Comparison of ENCODE assay signal across 15 cellular contexts in genomic region chr11:4092031-4092430, GRCh38. TPM values are rescaled to one million over a fixed set of nuclear protein-coding genes. Genes with fewer than 3 reads are reported as not detected.
A peak's percentile ranks its signal among the peaks of the same experiment; 100 is the strongest.
DNase-seq lines count a peak whose midpoint lies in the region; ATAC-seq and TF ChIP-seq lines count a peak whose summit lies in the region.
"Had no signal": no experiment of that assay in that cellular context is flagged by ENCODE, and none has a peak within 500 bp of the region (broad histone marks: within the 10 kb centered on the region; RNA-seq: fewer than 3 reads in every experiment).

No MANE protein-coding gene starts in this region.

- no peak for DNase-seq in natural killer cell
- DNase-seq in natural killer cell treated with Interleukin-12 subunit alpha and Interleukin-12 subunit beta and Interleukin-15 and Interleukin-18, amount 100 ng/mL, for 72 hours (ENCODE audit: low spot score), result no peak
- peak; percentile 51 for DNase-seq in OCI-M1 (lab: John Stamatoyannopoulos, UW)
- DNase-seq in activated naive CD8-positive, alpha-beta T cell treated with anti-CD3 and anti-CD28 coated beads, Interleukin-2, amount 10 ng/mL, durations not matched to agents 7 days and 5 days, result no peak
- DNase-seq in stimulated activated naive CD8-positive, alpha-beta T cell treated with anti-CD3 and anti-CD28 coated beads, Interleukin-15, amount 100 ng/mL, for 72 hours, result no peak
- no peak for DNase-seq in posterior vena cava (ENCODE audit: low spot score)
- no peak for DNase-seq in NCI-H1092 (lab: John Stamatoyannopoulos, UW)
- no peak for DNase-seq in DMS79 (lab: John Stamatoyannopoulos, UW)
- DNase-seq: activated CD4-positive, alpha-beta T cell treated with anti-CD3 and anti-CD28 coated beads, Interleukin-2, amount 50 U/mL, for 48 hours; caudate nucleus; DMS53; IMR-90; NCI-H748 treated with DMSO at 0.1 percent for 48 hours; Peyer's patch; substantia nigra had no signal

- H3K27ac Mint-ChIP-seq in natural killer cell, result peak overlapping the region; percentile 79 to 97
- H3K27ac Mint-ChIP-seq in natural killer cell treated with Interleukin-12 subunit alpha and Interleukin-12 subunit beta and Interleukin-15 and Interleukin-18, amount 100 ng/mL, for 72 hours, result no peak overlapping the region
- peak overlapping the region; percentile 99 for H3K27ac Mint-ChIP-seq in activated naive CD8-positive, alpha-beta T cell treated with anti-CD3 and anti-CD28 coated beads, Interleukin-2, amount 10 ng/mL, durations not matched to agents 7 days and 5 days
- peak overlapping the region; percentile 3 to 56 for H3K27ac Mint-ChIP-seq in stimulated activated naive CD8-positive, alpha-beta T cell treated with anti-CD3 and anti-CD28 coated beads, Interleukin-15, amount 100 ng/mL, for 72 hours

- H3K36me3 Mint-ChIP-seq in natural killer cell, result peaks cover 3% of the 10 kb centered on the region
- peaks cover 14% of the 10 kb centered on the region for H3K36me3 Mint-ChIP-seq in natural killer cell treated with Interleukin-12 subunit alpha and Interleukin-12 subunit beta and Interleukin-15 and Interleukin-18, amount 100 ng/mL, for 72 hours
- H3K36me3 Mint-ChIP-seq in activated naive CD8-positive, alpha-beta T cell treated with anti-CD3 and anti-CD28 coated beads, Interleukin-2, amount 10 ng/mL, durations not matched to agents 7 days and 5 days, result peaks cover 47% of the 10 kb centered on the region

- intact Hi-C loops in natural killer cell (cut with micrococcal nuclease), result no loop called here
- intact Hi-C loops in posterior vena cava (cut with DNase I), result no loop called here

- no peaks in the 10 kb centered on the region for H3K27me3 Mint-ChIP-seq in natural killer cell (ENCODE audit: low read depth in 2 of 2)
- no peaks in the 10 kb centered on the region for H3K27me3 Mint-ChIP-seq in natural killer cell treated with Interleukin-12 subunit alpha and Interleukin-12 subunit beta and Interleukin-15 and Interleukin-18, amount 100 ng/mL, for 72 hours
- H3K27me3 Mint-ChIP-seq in activated naive CD8-positive, alpha-beta T cell treated with anti-CD3 and anti-CD28 coated beads, Interleukin-2, amount 10 ng/mL, durations not matched to agents 7 days and 5 days, result no peaks in the 10 kb centered on the region
- no peaks in the 10 kb centered on the region for H3K27me3 Mint-ChIP-seq in stimulated activated naive CD8-positive, alpha-beta T cell treated with anti-CD3 and anti-CD28 coated beads, Interleukin-15, amount 100 ng/mL, for 72 hours

- H3K4me3 Mint-ChIP-seq in natural killer cell, result peak overlapping the region; percentile 71
- H3K4me3 Mint-ChIP-seq in natural killer cell treated with Interleukin-12 subunit alpha and Interleukin-12 subunit beta and Interleukin-15 and Interleukin-18, amount 100 ng/mL, for 72 hours, result no peak overlapping the region
- H3K4me3 Mint-ChIP-seq in activated naive CD8-positive, alpha-beta T cell treated with anti-CD3 and anti-CD28 coated beads, Interleukin-2, amount 10 ng/mL, durations not matched to agents 7 days and 5 days, result peak overlapping the region; percentile 81
- no peak overlapping the region for H3K4me3 Mint-ChIP-seq in stimulated activated naive CD8-positive, alpha-beta T cell treated with anti-CD3 and anti-CD28 coated beads, Interleukin-15, amount 100 ng/mL, for 72 hours

- no peaks in the 10 kb centered on the region for H3K9me3 Mint-ChIP-seq in natural killer cell
- no peaks in the 10 kb centered on the region for H3K9me3 Mint-ChIP-seq in natural killer cell treated with Interleukin-12 subunit alpha and Interleukin-12 subunit beta and Interleukin-15 and Interleukin-18, amount 100 ng/mL, for 72 hours
- no peaks in the 10 kb centered on the region for H3K9me3 Mint-ChIP-seq in activated naive CD8-positive, alpha-beta T cell treated with anti-CD3 and anti-CD28 coated beads, Interleukin-2, amount 10 ng/mL, durations not matched to agents 7 days and 5 days
- H3K9me3 Mint-ChIP-seq in stimulated activated naive CD8-positive, alpha-beta T cell treated with anti-CD3 and anti-CD28 coated beads, Interleukin-15, amount 100 ng/mL, for 72 hours, result no peaks in the 10 kb centered on the region

- ATAC-seq in natural killer cell, result no peak
- ATAC-seq in natural killer cell treated with Interleukin-12 subunit alpha and Interleukin-12 subunit beta and Interleukin-15 and Interleukin-18, amount 100 ng/mL, for 72 hours, result no peak
- no peak for ATAC-seq in activated naive CD8-positive, alpha-beta T cell treated with anti-CD3 and anti-CD28 coated beads, Interleukin-2, amount 10 ng/mL, durations not matched to agents 7 days and 5 days (ENCODE audit: low read depth)
- no peak for ATAC-seq in stimulated activated naive CD8-positive, alpha-beta T cell treated with anti-CD3 and anti-CD28 coated beads, Interleukin-15, amount 100 ng/mL, for 72 hours

- H3K4me1 Mint-ChIP-seq in natural killer cell, result peaks cover 47 to 60% of the 10 kb centered on the region in 2 donors
- H3K4me1 Mint-ChIP-seq in natural killer cell treated with Interleukin-12 subunit alpha and Interleukin-12 subunit beta and Interleukin-15 and Interleukin-18, amount 100 ng/mL, for 72 hours (ENCODE audit: low read depth in 2 of 2), result peaks cover 46 to 55% of the 10 kb centered on the region in 2 donors
- H3K4me1 Mint-ChIP-seq in activated naive CD8-positive, alpha-beta T cell treated with anti-CD3 and anti-CD28 coated beads, Interleukin-2, amount 10 ng/mL, durations not matched to agents 7 days and 5 days, result peaks cover 66% of the 10 kb centered on the region
- peaks cover 76% of the 10 kb centered on the region for H3K4me1 Mint-ChIP-seq in stimulated activated naive CD8-positive, alpha-beta T cell treated with anti-CD3 and anti-CD28 coated beads, Interleukin-15, amount 100 ng/mL, for 72 hours

- TF ChIP-seq CTCF in natural killer cell (IDR thresholded peaks at IDR 0.05), result no peak

- POLR2A ChIA-PET in activated naive CD8-positive, alpha-beta T cell treated with anti-CD3 and anti-CD28 coated beads, Interleukin-2, amount 10 ng/mL, durations not matched to agents 7 days and 5 days (lab: Charles Lee), result interaction anchor here (0.6 to 1.6 kb wide), 6 partner anchors 144 to 295 kb away, joined by 3 to 8 read pairs (median 3); partner anchors contain the start of gene RHOG

RNA-seq across cellular contexts. Expression of gene RRM1, which starts 2.6 kb away (rescaled TPM):
- total RNA-seq in natural killer cell, result 10 to 100 TPM; 17.0 to 37.6 (median 24.4) TPM
- 100 to 1,000 TPM; 109 to 181 TPM for total RNA-seq in natural killer cell treated with Interleukin-12 subunit alpha and Interleukin-12 subunit beta and Interleukin-15 and Interleukin-18, amount 100 ng/mL, for 72 hours
- total RNA-seq in activated naive CD8-positive, alpha-beta T cell treated with anti-CD3 and anti-CD28 coated beads, Interleukin-2, amount 10 ng/mL, durations not matched to agents 7 days and 5 days, result 100 to 1,000 TPM; 126 to 130 TPM
- 10 to 100 TPM; 25.6 to 35.7 TPM for total RNA-seq in posterior vena cava

Comparison
In these comparisons a context has a peak if more than half of its experiments do, and no peak if none do; other contexts are left out.
1. H3K27ac Mint-ChIP-seq: peak in natural killer cell (2 of 2), activated naive CD8-positive, alpha-beta T cell treated with anti-CD3 and anti-CD28 coated beads, Interleukin-2, amount 10 ng/mL, durations not matched to agents 7 days and 5 days (single experiment) and stimulated activated naive CD8-positive, alpha-beta T cell treated with anti-CD3 and anti-CD28 coated beads, Interleukin-15, amount 100 ng/mL, for 72 hours (2 of 2); none in natural killer cell treated with Interleukin-12 subunit alpha and Interleukin-12 subunit beta and Interleukin-15 and Interleukin-18, amount 100 ng/mL, for 72 hours (0 of 2).
2. H3K4me3 Mint-ChIP-seq: peak in natural killer cell (single experiment) and activated naive CD8-positive, alpha-beta T cell treated with anti-CD3 and anti-CD28 coated beads, Interleukin-2, amount 10 ng/mL, durations not matched to agents 7 days and 5 days (single experiment); none in natural killer cell treated with Interleukin-12 subunit alpha and Interleukin-12 subunit beta and Interleukin-15 and Interleukin-18, amount 100 ng/mL, for 72 hours (single experiment) and stimulated activated naive CD8-positive, alpha-beta T cell treated with anti-CD3 and anti-CD28 coated beads, Interleukin-15, amount 100 ng/mL, for 72 hours (0 of 2).